In genomic region chr2:54558976-54559410, GRCh38 we compare ENCODE assay signal across 8 cellular contexts.
DNase-seq lines count a peak whose midpoint lies in the region; ATAC-seq and TF ChIP-seq lines count a peak whose summit lies in the region.

No MANE protein-coding gene starts in this region.

- TF ChIP-seq CTCF in RWPE2 (IDR thresholded peaks at IDR 0.05; ENCODE audit: poor library complexity, severe bottlenecking) (no peak), fibroblast of the aortic adventitia (IDR thresholded peaks at IDR 0.05; ENCODE audit: insufficient read depth, low read length) (no peak)

- H3K27ac ChIP-seq in RWPE2 (ENCODE audit: poor library complexity, severe bottlenecking): peak overlapping the region; percentile 95

- H3K27me3 ChIP-seq in RWPE2 (ENCODE audit: insufficient read depth, poor library complexity, severe bottlenecking): no peaks in the 10 kb centered on the region

- DNase-seq in NCI-H2171 treated with DMSO at 0.1 percent for 48 hours (lab: John Stamatoyannopoulos, UW): peak; percentile 43
- DNase-seq in NCI-H2171 (lab: John Stamatoyannopoulos, UW): no peak
- DNase-seq in RWPE2 (ENCODE audit: low spot score): no peak
- no peak for DNase-seq in fibroblast of the aortic adventitia (ENCODE audit: low read depth)
- DNase-seq in renal cortical epithelial cell (ENCODE audit: low read depth): peak; percentile 39
- no peak for DNase-seq in HuH-7 (ENCODE audit: low spot score)
- DNase-seq in T-helper 9 cell: no peak
- no peak for DNase-seq in inferior parietal cortex (ENCODE audit: extremely low spot score)

- ATAC-seq in RWPE2 (ENCODE audit: low read depth): peak; percentile 1; the same call in 1 of the 3 replicates

- peak overlapping the region; percentile 59 for H3K4me3 ChIP-seq in RWPE2 (ENCODE audit: severe bottlenecking)
- peak overlapping the region; percentile 66 for H3K4me3 ChIP-seq in fibroblast of the aortic adventitia (ENCODE audit: low read depth, low read length)

- no peaks in the 10 kb centered on the region for H3K9me3 ChIP-seq in RWPE2 (ENCODE audit: severe bottlenecking)

- peaks cover 3% of the 10 kb centered on the region; the same call in 1 of the 2 replicates for H3K36me3 ChIP-seq in RWPE2 (ENCODE audit: low read depth)

- H3K4me1 ChIP-seq in RWPE2 (ENCODE audit: insufficient read depth, poor library complexity, severe bottlenecking): peaks cover 30% of the 10 kb centered on the region

Comparison
In these comparisons a context has a peak if more than half of its experiments do, and no peak if none do; other contexts are left out.
1. DNase-seq: peak in NCI-H2171 treated with DMSO at 0.1 percent for 48 hours (single experiment) and renal cortical epithelial cell (single experiment); none in NCI-H2171 (single experiment), RWPE2 (single experiment), fibroblast of the aortic adventitia (single experiment), HuH-7 (single experiment), T-helper 9 cell (single experiment) and inferior parietal cortex (single experiment).